1 cellular context compared by ENCODE assay signal in the genomic region with DNA sequence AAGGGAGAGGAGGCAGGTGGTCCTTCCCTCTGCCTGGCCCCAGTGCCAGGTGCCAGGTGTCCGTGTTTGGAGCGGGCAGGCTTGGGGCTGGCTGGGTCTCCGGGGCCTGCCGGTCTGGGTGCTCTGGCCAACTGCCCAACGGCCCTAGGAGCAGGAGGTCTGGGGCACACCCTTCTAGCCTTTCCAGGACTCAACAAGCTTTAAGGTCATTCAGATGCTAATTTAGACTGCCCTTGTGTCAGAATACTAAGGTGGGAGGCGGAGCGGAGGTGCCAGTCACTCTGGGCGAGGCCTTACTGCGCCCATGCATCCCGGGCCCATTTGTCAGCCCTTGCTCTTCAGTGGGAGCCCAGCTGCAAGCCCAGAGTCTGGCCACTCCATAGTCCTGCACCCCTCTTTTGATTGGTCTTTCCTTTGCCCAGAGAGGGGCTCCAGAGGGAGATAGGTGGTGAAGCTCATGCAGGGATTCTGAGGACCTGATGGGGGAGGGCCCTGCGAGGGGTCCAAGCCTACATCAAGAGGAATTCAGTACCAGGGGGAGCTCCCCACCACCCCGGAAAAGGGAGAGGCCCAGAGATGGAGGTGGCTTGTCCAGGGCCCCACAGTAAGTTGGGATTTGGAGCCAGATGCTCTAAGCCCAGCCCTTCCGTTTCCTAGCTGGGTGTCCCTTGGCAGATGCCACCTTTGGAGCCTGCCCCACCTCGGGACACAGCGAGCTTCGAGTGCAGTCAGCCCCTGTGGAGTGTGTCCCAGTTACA.
TF ChIP-seq lines count a peak whose summit lies in the region.

No MANE protein-coding gene starts in this region.

TF ChIP-seq in HCT116, 20 proteins besides CTCF, POLR2A, EP300 and RAD21:
- TF ChIP-seq ZNF274 (IDR thresholded peaks at IDR 0.05; ENCODE audit: low read depth, low read length) (no peak), CEBPB (IDR thresholded peaks at IDR 0.05; ENCODE audit: low read depth) (no peak), JUND (IDR thresholded peaks at IDR 0.05) (no peak), POLR2AphosphoS5 (IDR thresholded peaks at IDR 0.05; ENCODE audit: low read depth, low read length) (0 out of 2 replicates have a peak, but pooled peaks have one; percentile 2), SRF (IDR thresholded peaks at IDR 0.05; ENCODE audit: low read depth) (no peak), FOSL1 (IDR thresholded peaks at IDR 0.05; ENCODE audit: low read depth) (no peak)
